In the genomic region with DNA sequence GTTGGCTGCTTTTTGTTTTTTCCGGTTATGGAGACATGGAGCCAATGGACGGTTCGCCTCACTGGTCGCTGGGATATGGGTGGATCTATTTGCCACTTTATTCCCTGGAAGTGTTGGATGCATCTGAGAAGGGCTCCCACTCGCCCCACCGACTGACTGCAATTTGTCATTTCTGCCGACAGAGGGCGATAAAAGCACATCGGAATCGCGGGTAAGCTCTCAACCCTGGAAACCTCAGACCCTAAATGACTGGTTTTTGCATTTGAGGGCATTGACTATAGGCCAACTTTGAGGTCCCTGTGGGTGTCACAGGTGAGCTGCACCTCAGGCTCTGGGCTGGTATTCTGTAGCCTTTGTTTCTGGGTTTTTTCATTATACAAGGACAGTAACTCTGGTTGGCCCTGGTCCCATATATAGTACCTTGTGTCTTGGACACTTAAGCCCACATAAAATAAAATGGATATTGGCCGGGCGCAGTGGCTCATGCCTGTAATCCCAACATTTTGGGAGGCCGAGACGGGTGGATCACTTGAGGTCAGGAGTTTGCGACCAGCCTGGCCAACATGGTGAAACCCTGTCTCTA, we compare ENCODE assay signal across 8 cellular contexts. TPM values are rescaled to one million over a fixed set of nuclear protein-coding genes. Genes with fewer than 3 reads are reported as not detected.
DNase-seq lines count a peak whose midpoint lies in the region; ATAC-seq lines count a peak whose summit lies in the region.

No MANE protein-coding gene starts in this region.

- peak; percentile 26 for ATAC-seq in left ventricle myocardium superior
- peak; percentile 31 for ATAC-seq in sciatic nerve
- ATAC-seq in HG03442 (IDR thresholded peaks at IDR 0.05; ENCODE audit: unreplicated experiment), result no peak
- no peak for ATAC-seq in GM19351 (IDR thresholded peaks at IDR 0.05; ENCODE audit: unreplicated experiment)

- intact Hi-C loops in left ventricle myocardium superior (cut with micrococcal nuclease), result no loop called here
- intact Hi-C loops in sciatic nerve (cut with DNase I), result no loop called here

- peak; percentile 23 for DNase-seq in DMS114 treated with DMSO at 0.1 percent for 48 hours (lab: John Stamatoyannopoulos, UW; ENCODE audit: unreplicated experiment)
- peak; percentile 79 for DNase-seq in HuH-7 (ENCODE audit: low spot score)
- peak; percentile 13 for DNase-seq in SHP77 treated with DMSO at 0.1 percent for 48 hours (lab: John Stamatoyannopoulos, UW)
- DNase-seq in activated naive CD8-positive, alpha-beta T cell treated with anti-CD3 and anti-CD28 coated beads, Interleukin-2, amount 50 U/mL, for 16 hours (ENCODE audit: low read depth, low spot score), result peak; percentile 26
- no peak for DNase-seq in left ventricle myocardium superior
- DNase-seq in sciatic nerve (ENCODE audit: low spot score), result no peak

RNA-seq across cellular contexts. Expression of a gene that starts 11.9 kb away (rescaled TPM):
- total RNA-seq in left ventricle myocardium superior, result not detected
- total RNA-seq in sciatic nerve, result not detected

Comparison
In these comparisons a context has a peak if more than half of its experiments do, and no peak if none do; other contexts are left out.
1. DNase-seq: peak in DMS114 treated with DMSO at 0.1 percent for 48 hours (single experiment), HuH-7 (single experiment), SHP77 treated with DMSO at 0.1 percent for 48 hours (single experiment) and activated naive CD8-positive, alpha-beta T cell treated with anti-CD3 and anti-CD28 coated beads, Interleukin-2, amount 50 U/mL, for 16 hours (single experiment); none in left ventricle myocardium superior (single experiment) and sciatic nerve (single experiment).
2. ATAC-seq: peak in left ventricle myocardium superior (single experiment) and sciatic nerve (single experiment); none in HG03442 (single experiment) and GM19351 (single experiment).